ENCODE assay signal across 12 cellular contexts in the genomic region with DNA sequence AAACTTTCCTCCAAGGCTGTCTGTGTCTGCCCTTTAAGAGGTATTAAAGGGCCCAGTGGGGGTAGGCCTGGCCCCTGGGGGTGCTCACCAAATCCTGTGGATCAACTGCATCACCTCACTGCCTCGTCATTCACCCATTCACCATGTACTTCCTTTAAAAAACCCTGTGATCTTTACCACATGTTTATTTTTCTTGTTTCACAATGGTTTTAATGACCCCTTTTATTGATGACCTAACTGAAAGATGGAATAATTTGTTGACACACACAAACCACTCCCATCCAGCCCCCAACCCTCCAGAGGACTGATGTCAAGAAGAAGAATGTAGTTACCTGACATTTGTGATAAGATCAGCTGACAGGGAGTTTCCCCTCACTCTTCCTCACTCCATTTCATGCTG. TPM values are rescaled to one million over a fixed set of nuclear protein-coding genes. Genes with fewer than 3 reads are reported as not detected.
A peak's percentile ranks its signal among the peaks of the same experiment; 100 is the strongest.
DNase-seq lines count a peak whose midpoint lies in the region; ATAC-seq, FAIRE-seq and TF ChIP-seq lines count a peak whose summit lies in the region.
"Had no signal": no experiment of that assay in that cellular context is flagged by ENCODE, and none has a peak within 500 bp of the region (broad histone marks: within the 10 kb centered on the region; RNA-seq: fewer than 3 reads in every experiment).

No MANE protein-coding gene starts in this region.

- ATAC-seq in GM18907 (IDR thresholded peaks at IDR 0.05; ENCODE audit: unreplicated experiment) (peak; percentile 35), heart right ventricle (no peak)
- ATAC-seq: gastrocnemius medialis had no signal

- DNase-seq in A172 (ENCODE audit: low spot score): peak; percentile 41
- DNase-seq in NCI-H1417 treated with DMSO at 0.1 percent for 48 hours (lab: John Stamatoyannopoulos, UW): peak; percentile 67
- DNase-seq in endothelial cell of umbilical vein (ENCODE audit: low read depth, low spot score): peak; percentile 42
- no peak for DNase-seq in Ammon's horn (ENCODE audit: low spot score)
- DNase-seq in NCI-H1048 (lab: John Stamatoyannopoulos, UW): no peak
- DNase-seq in urothelium cell line (ENCODE audit: low spot score): no peak
- DNase-seq in heart right ventricle: no peak
- DNase-seq: activated effector memory CD4-positive, alpha-beta T cell treated with Interleukin-2 at 50 U/mL for 16 hours; gastrocnemius medialis; SHP77 treated with DMSO at 0.1 percent for 48 hours had no signal

- H3K4me1 ChIP-seq in endothelial cell of umbilical vein (ENCODE audit: control insufficient read depth, extremely low read depth, insufficient read depth, low read length) (peaks cover 7% of the 10 kb centered on the region), heart right ventricle (no peaks in the 10 kb centered on the region)
- H3K4me1 ChIP-seq: Caco-2, gastrocnemius medialis had no signal

- dilution Hi-C loops in endothelial cell of umbilical vein (cut with MboI; ENCODE audit: extremely low pct_ligation_motif_present, low sequenced_read_pairs): loop anchor here (25.0 kb wide), 1 partner anchor 351 kb away; no protein-coding TSS in a partner anchor

- no TSS peak for BruUV-seq in endothelial cell of umbilical vein (replicated peaks; lab: Mats Ljungman, UMichigan)

- CTCF ChIA-PET in endothelial cell of umbilical vein (lab: Charles Lee): interaction anchor here (1.0 to 4.0 kb wide), 4 partner anchors 10 to 288 kb away, joined by 8 to 39 read pairs (median 15); no protein-coding TSS in a partner anchor

- TF ChIP-seq POLR2A in endothelial cell of umbilical vein (IDR thresholded peaks at IDR 0.05; ENCODE audit: low read depth, low read length): no peak

- no peak overlapping the region for H3K4me3 ChIP-seq in endothelial cell of umbilical vein (replicated peaks in 1 of 3; ENCODE audit: insufficient read depth in 1 of 3, low read depth in 1 of 3, low read length in 3 of 3)
- H3K4me3 ChIP-seq in heart right ventricle: no peak overlapping the region
- H3K4me3 ChIP-seq: gastrocnemius medialis had no signal

- H3K9me3 ChIP-seq in endothelial cell of umbilical vein (replicated peaks; ENCODE audit: control insufficient read depth, insufficient read depth, low read length) (no peaks in the 10 kb centered on the region), heart right ventricle (no peaks in the 10 kb centered on the region)
- H3K9me3 ChIP-seq: Caco-2, gastrocnemius medialis had no signal

- POLR2A ChIA-PET in endothelial cell of umbilical vein (lab: Charles Lee): no interaction called here

- H4K20me1 ChIP-seq in endothelial cell of umbilical vein (replicated peaks; ENCODE audit: control insufficient read depth, extremely low read depth, insufficient read depth, low read length): no peaks in the 10 kb centered on the region

- no peak overlapping the region for H3K9ac ChIP-seq in endothelial cell of umbilical vein (replicated peaks; ENCODE audit: extremely low read depth, insufficient read depth, low read length)

- H3K4me2 ChIP-seq in endothelial cell of umbilical vein (ENCODE audit: insufficient read depth, low read length): peak overlapping the region; percentile 31

- H3K27ac ChIP-seq in endothelial cell of umbilical vein (ENCODE audit: insufficient read depth, low read depth, low read length) (no peak overlapping the region), heart right ventricle (no peak overlapping the region)
- H3K27ac ChIP-seq: gastrocnemius medialis had no signal

- H3K9me1 ChIP-seq in endothelial cell of umbilical vein (replicated peaks; ENCODE audit: control insufficient read depth, extremely low read depth, insufficient read depth, low read length): no peaks in the 10 kb centered on the region

- H3K27me3 ChIP-seq in endothelial cell of umbilical vein (ENCODE audit: control insufficient read depth in 2 of 2, insufficient read depth in 2 of 2, low read length in 2 of 2) (no peaks in the 10 kb centered on the region), heart right ventricle (no peaks in the 10 kb centered on the region)
- H3K27me3 ChIP-seq: gastrocnemius medialis had no signal

- H3K79me2 ChIP-seq in endothelial cell of umbilical vein (ENCODE audit: control insufficient read depth, insufficient read depth, low read length): no peaks in the 10 kb centered on the region

- no peak for FAIRE-seq in endothelial cell of umbilical vein (lab: Jason Lieb, UNC)
- FAIRE-seq in urothelium cell line (lab: Jason Lieb, UNC): no peak

- TF ChIP-seq CTCF in endothelial cell of umbilical vein (IDR thresholded peaks at IDR 0.05; ENCODE audit: extremely low read depth in 1 of 2, insufficient read depth in 1 of 2, low read depth in 1 of 2, low read length in 2 of 2): no peak
- TF ChIP-seq CTCF in heart right ventricle (IDR thresholded peaks at IDR 0.05): no peak

- 67 to 70% methylated on average over 1 of the region's 1 CpG for WGBS in heart right ventricle, 2 donors

- no peak overlapping the region for H2AFZ ChIP-seq in endothelial cell of umbilical vein (ENCODE audit: low read depth, low read length)

- H3K36me3 ChIP-seq in endothelial cell of umbilical vein (ENCODE audit: control insufficient read depth in 2 of 2, extremely low read depth in 1 of 2, insufficient read depth in 2 of 2, low read length in 2 of 2): no peaks in the 10 kb centered on the region
- no peaks in the 10 kb centered on the region for H3K36me3 ChIP-seq in heart right ventricle
- H3K36me3 ChIP-seq: gastrocnemius medialis had no signal

- intact Hi-C loops in endothelial cell of umbilical vein (cut with micrococcal nuclease): no loop called here
- intact Hi-C loops in heart right ventricle (cut with DNase I): loop anchor here in 2 of 10 donors (5.0 to 10.0 kb wide), 2 partner anchors 224 to 346 kb away; no protein-coding TSS in a partner anchor

TF ChIP-seq in endothelial cell of umbilical vein, 7 proteins besides CTCF, POLR2A, EP300 and RAD21:
- TF ChIP-seq JUN (IDR thresholded peaks at IDR 0.05; ENCODE audit: borderline replicate concordance, insufficient read depth, insufficient read length, low read depth) (peak; percentile 9), FOS (IDR thresholded peaks at IDR 0.05; ENCODE audit: borderline replicate concordance, insufficient read depth, low read length) (no peak), GATA2 (IDR thresholded peaks at IDR 0.05; ENCODE audit: insufficient read depth, insufficient read length, low read depth, low read length) (peak; percentile 48)

RNA-seq across cellular contexts. Expression of a gene that starts 40.8 kb away (rescaled TPM):
- total RNA-seq in A172 (2014; rRNA removed; shearing (Covaris generic)): 0.26 and 1.6 TPM in 2 replicates
- 11.7 TPM in 1 of 2 replicates, not detected in the other for total RNA-seq in endothelial cell of umbilical vein
- polyA plus RNA-seq in endothelial cell of umbilical vein: 0.05 and 0.21 TPM in 2 replicates
- polyA plus RNA-seq in endothelial cell of umbilical vein (2011; cell fraction: cytosol; rRNA removed): 0.03 and 0.10 TPM in 2 replicates
- not detected in 2 replicates for polyA plus RNA-seq in endothelial cell of umbilical vein (2011; cell fraction: nucleus; rRNA removed)
- 0.16 and 0.28 TPM in 2 replicates for polyA plus RNA-seq in endothelial cell of umbilical vein (2012)
- polyA minus RNA-seq in endothelial cell of umbilical vein: not detected in 2 replicates
- not detected for polyA minus RNA-seq in endothelial cell of umbilical vein (2011; cell fraction: cytosol; rRNA and poly(A)+ RNA removed)
- 0.14 TPM in 1 of 2 replicates, not detected in the other for polyA minus RNA-seq in endothelial cell of umbilical vein (2011; cell fraction: nucleus; rRNA and poly(A)+ RNA removed)
- 1 to 10 TPM; 1.6 to 5.0 (median 3.0) TPM for total RNA-seq in heart right ventricle
- 1 to 10 TPM; 1.4 to 2.5 TPM for polyA plus RNA-seq in heart right ventricle

Comparison
In these comparisons a context has a peak if more than half of its experiments do, and no peak if none do; other contexts are left out.
1. DNase-seq: peak in A172 (single experiment), NCI-H1417 treated with DMSO at 0.1 percent for 48 hours (single experiment) and endothelial cell of umbilical vein (single experiment); none in Ammon's horn (single experiment), NCI-H1048 (single experiment), urothelium cell line (single experiment) and heart right ventricle (0 of 2).